ENCODE assay signal across 13 cellular contexts in the genomic region with DNA sequence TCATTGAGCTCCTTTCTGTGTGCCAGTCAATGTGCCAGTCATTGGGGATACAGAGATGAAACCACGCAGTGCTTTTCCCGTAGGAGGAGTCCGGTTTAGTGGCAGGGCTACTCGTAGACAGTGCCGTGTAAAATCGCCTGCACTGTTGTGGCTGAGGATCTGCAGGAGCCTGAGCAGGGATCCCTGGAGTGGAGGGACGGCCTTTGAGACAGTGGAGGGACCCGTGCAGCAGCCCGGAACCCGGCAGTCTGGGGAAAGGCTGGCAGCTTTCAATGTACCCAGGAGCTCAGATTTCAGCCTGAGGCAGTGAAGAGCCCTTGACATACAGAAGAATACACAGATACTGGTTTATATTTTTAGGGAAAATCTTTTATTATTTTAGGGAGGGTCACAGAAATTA.
DNase-seq lines count a peak whose midpoint lies in the region; ATAC-seq and TF ChIP-seq lines count a peak whose summit lies in the region.
"Had no signal": no experiment of that assay in that cellular context is flagged by ENCODE, and none has a peak within 500 bp of the region (broad histone marks: within the 10 kb centered on the region; RNA-seq: fewer than 3 reads in every experiment).

No MANE protein-coding gene starts in this region.

- no peaks in the 10 kb centered on the region for H3F3A ChIP-seq in smooth muscle cell (ENCODE audit: low read depth)

- peaks cover 87% of the 10 kb centered on the region for H3K4me1 Mint-ChIP-seq in activated T-cell treated with anti-CD3 and anti-CD28 coated beads, Interleukin-2, amount 50 U/mL, for 24 hours (ENCODE audit: low read depth)
- H3K4me1 Mint-ChIP-seq in activated naive CD8-positive, alpha-beta T cell treated with anti-CD3 and anti-CD28 coated beads for 36 hours, result peaks cover 78% of the 10 kb centered on the region

- peaks cover 100% of the 10 kb centered on the region for H3K79me2 ChIP-seq in smooth muscle cell (ENCODE audit: low read depth)

- H3K27me3 ChIP-seq in smooth muscle cell (ENCODE audit: low read depth), result no peaks in the 10 kb centered on the region
- H3K27me3 ChIP-seq: vagina had no signal

- no peak overlapping the region for H3K9ac ChIP-seq in smooth muscle cell (ENCODE audit: low read depth)

- no peaks in the 10 kb centered on the region for H3K36me3 ChIP-seq in smooth muscle cell (ENCODE audit: low read depth)
- H3K36me3 ChIP-seq: vagina had no signal

- H3K9me3 Mint-ChIP-seq in activated T-cell treated with anti-CD3 and anti-CD28 coated beads, Interleukin-2, amount 50 U/mL, for 24 hours, result no peaks in the 10 kb centered on the region
- H3K9me3 Mint-ChIP-seq in activated naive CD8-positive, alpha-beta T cell treated with anti-CD3 and anti-CD28 coated beads for 36 hours, result no peaks in the 10 kb centered on the region

- DNase-seq in activated T-cell treated with anti-CD3 and anti-CD28 coated beads, Interleukin-2, amount 50 U/mL, for 24 hours, result no peak
- no peak for DNase-seq in activated T-cell treated with anti-CD3 and anti-CD28 coated beads, Interleukin-2, amount 50 U/mL, for 48 hours
- peak; percentile 32 for DNase-seq in NCI-H2196 (lab: John Stamatoyannopoulos, UW; ENCODE audit: unreplicated experiment)
- DNase-seq in cerebellum (ENCODE audit: low spot score), result peak; percentile 17
- no peak for DNase-seq in smooth muscle cell (lab: John Stamatoyannopoulos, UW; ENCODE audit: unreplicated experiment)
- no peak for DNase-seq in NAMALWA (ENCODE audit: low spot score)
- DNase-seq in activated naive CD8-positive, alpha-beta T cell treated with anti-CD3 and anti-CD28 coated beads for 36 hours, result no peak
- DNase-seq: activated CD4-positive, alpha-beta T cell treated with anti-CD3 and anti-CD28 coated beads, Interleukin-2, amount 50 U/mL, for 4 hours; amniotic stem cell; KBM-7; occipital lobe had no signal

- peak overlapping the region; percentile 25 for H3K27ac ChIP-seq in smooth muscle cell (ENCODE audit: low read depth)
- H3K27ac ChIP-seq: vagina had no signal

- H2AFZ ChIP-seq in smooth muscle cell (ENCODE audit: low read depth), result no peak overlapping the region

- no peaks in the 10 kb centered on the region for H3K27me3 Mint-ChIP-seq in activated T-cell treated with anti-CD3 and anti-CD28 coated beads, Interleukin-2, amount 50 U/mL, for 24 hours
- H3K27me3 Mint-ChIP-seq in activated naive CD8-positive, alpha-beta T cell treated with anti-CD3 and anti-CD28 coated beads for 36 hours, result no peaks in the 10 kb centered on the region

- TF ChIP-seq CTCF in smooth muscle cell (IDR thresholded peaks at IDR 0.05; ENCODE audit: borderline replicate concordance, insufficient read depth, poor library complexity, severe bottlenecking), result no peak

- peaks cover 100% of the 10 kb centered on the region for H4K20me1 ChIP-seq in smooth muscle cell (ENCODE audit: low read depth)

- H3K4me3 ChIP-seq in smooth muscle cell, result no peak overlapping the region
- H3K4me3 ChIP-seq: vagina had no signal

- peaks cover 16% of the 10 kb centered on the region for H3K4me1 ChIP-seq in smooth muscle cell (ENCODE audit: low read depth)

- H3K4me3 Mint-ChIP-seq in activated T-cell treated with anti-CD3 and anti-CD28 coated beads, Interleukin-2, amount 50 U/mL, for 24 hours, result no peak overlapping the region
- no peak overlapping the region for H3K4me3 Mint-ChIP-seq in activated naive CD8-positive, alpha-beta T cell treated with anti-CD3 and anti-CD28 coated beads for 36 hours

- H3K27ac Mint-ChIP-seq in activated T-cell treated with anti-CD3 and anti-CD28 coated beads, Interleukin-2, amount 50 U/mL, for 24 hours, result peak overlapping the region; percentile 63
- no peak overlapping the region for H3K27ac Mint-ChIP-seq in activated naive CD8-positive, alpha-beta T cell treated with anti-CD3 and anti-CD28 coated beads for 36 hours

- ATAC-seq in GM18517 (IDR thresholded peaks at IDR 0.05; ENCODE audit: unreplicated experiment), result no peak

- H3K36me3 Mint-ChIP-seq in activated T-cell treated with anti-CD3 and anti-CD28 coated beads, Interleukin-2, amount 50 U/mL, for 24 hours (ENCODE audit: low read depth), result no peaks in the 10 kb centered on the region
- H3K36me3 Mint-ChIP-seq in activated naive CD8-positive, alpha-beta T cell treated with anti-CD3 and anti-CD28 coated beads for 36 hours, result peaks cover 1% of the 10 kb centered on the region

- 39% methylated on average over 10 of the region's 10 CpGs for WGBS in smooth muscle cell (ENCODE audit: low lambda C conversion rate)

- H3K9me3 ChIP-seq in smooth muscle cell (replicated peaks; ENCODE audit: low read depth), result no peaks in the 10 kb centered on the region
- H3K9me3 ChIP-seq: vagina had no signal

- H3K4me2 ChIP-seq in smooth muscle cell, result no peak overlapping the region

Comparison
In these comparisons a context has a peak if more than half of its experiments do, and no peak if none do; other contexts are left out.
1. DNase-seq: peak in NCI-H2196 (single experiment) and cerebellum (single experiment); none in activated T-cell treated with anti-CD3 and anti-CD28 coated beads, Interleukin-2, amount 50 U/mL, for 24 hours (single experiment), activated T-cell treated with anti-CD3 and anti-CD28 coated beads, Interleukin-2, amount 50 U/mL, for 48 hours (0 of 2), smooth muscle cell (single experiment), NAMALWA (single experiment) and activated naive CD8-positive, alpha-beta T cell treated with anti-CD3 and anti-CD28 coated beads for 36 hours (single experiment).